Comparison of ENCODE assay signal across 11 cellular contexts in the genomic region with DNA sequence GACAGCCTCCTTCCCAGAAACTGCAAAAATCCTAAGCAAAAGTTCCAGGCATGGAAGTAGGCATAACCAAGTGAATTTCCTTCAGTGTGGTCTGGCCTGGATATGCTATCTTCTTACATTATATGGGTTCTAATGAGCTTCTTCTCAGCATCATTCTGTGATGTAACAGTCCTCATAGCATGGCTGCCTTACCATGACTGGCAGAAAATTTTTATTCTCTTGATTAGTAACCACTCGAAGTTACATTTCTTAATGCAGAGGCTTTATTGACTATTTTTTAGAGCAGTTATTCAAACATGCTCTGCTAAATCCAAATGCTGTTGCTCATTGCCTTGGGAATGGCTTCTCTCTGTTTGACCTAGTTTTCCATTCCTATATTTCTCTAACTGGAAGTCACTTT. TPM values are rescaled to one million over a fixed set of nuclear protein-coding genes. Genes with fewer than 3 reads are reported as not detected.
"Had no signal": no experiment of that assay in that cellular context is flagged by ENCODE, and none has a peak within 500 bp of the region (broad histone marks: within the 10 kb centered on the region; RNA-seq: fewer than 3 reads in every experiment).

No MANE protein-coding gene starts in this region.

- H3K4me1 ChIP-seq: HAP-1 had no signal

- H2AFZ ChIP-seq: GM23248, GM23338 had no signal

- H3K4me2 ChIP-seq: GM23338 had no signal

- FAIRE-seq: H1, H54 had no signal

- H3K36me3 ChIP-seq: HAP-1 had no signal

- H3K9ac ChIP-seq: GM23248 had no signal

- H3K27ac ChIP-seq: GM23248 had no signal

- H3K9me3 ChIP-seq: HAP-1 had no signal

- DNase-seq: GM23248, GOT3, H7, H9, HCEC 1CT, HFFc6 had no signal

- ATAC-seq: GM23338, HCT116 had no signal

- H3K4me3 ChIP-seq: GM23248, GM23338, HAP-1 had no signal

RNA-seq across cellular contexts. Expression of a gene that starts 21.1 kb away (rescaled TPM):
- total RNA-seq: HFFc6 had no signal
